ENCODE assay signal across 9 cellular contexts in genomic region chr17:17204041-17204591, GRCh38. TPM values are rescaled to one million over a fixed set of nuclear protein-coding genes. Genes with fewer than 3 reads are reported as not detected.
A peak's percentile ranks its signal among the peaks of the same experiment; 100 is the strongest.
DNase-seq lines count a peak whose midpoint lies in the region; FAIRE-seq and TF ChIP-seq lines count a peak whose summit lies in the region.
"Had no signal": no experiment of that assay in that cellular context is flagged by ENCODE, and none has a peak within 500 bp of the region (broad histone marks: within the 10 kb centered on the region; RNA-seq: fewer than 3 reads in every experiment).

No MANE protein-coding gene starts in this region.

- peaks cover 15% of the 10 kb centered on the region for H3K4me1 Mint-ChIP-seq in glutamatergic neuron (ENCODE audit: low read depth, unreplicated experiment)

- no peak for FAIRE-seq in frontal cortex (lab: Jason Lieb, UNC)
- no peak for FAIRE-seq in small intestine (lab: Jason Lieb, UNC)

- H3K4me1 ChIP-seq in rectal smooth muscle tissue (ENCODE audit: control insufficient read depth, insufficient read depth, low read length) (peaks cover 42% of the 10 kb centered on the region), small intestine (ENCODE audit: control insufficient read depth in 2 of 2, insufficient read depth in 1 of 2, low read depth in 1 of 2, low read length in 1 of 2) (peaks cover 0 to 4% of the 10 kb centered on the region in 2 donors), GM23248 (ENCODE audit: insufficient read depth) (0 out of 2 replicates have a peak, but pooled peaks cover 12% of the 10 kb centered on the region)

- H3K4me3 ChIP-seq in H7 (ENCODE audit: insufficient read depth, low read depth, low read length) = no peak overlapping the region
- H3K4me3 ChIP-seq in SU-DHL-6 (ENCODE audit: insufficient read depth, low read length, poor library complexity, severe bottlenecking) = no peak overlapping the region
- peak overlapping the region; percentile 85 for H3K4me3 ChIP-seq in rectal smooth muscle tissue (ENCODE audit: low read length)
- H3K4me3 ChIP-seq in small intestine (ENCODE audit: low read depth in 1 of 2, low read length in 2 of 2) = no peak overlapping the region
- H3K4me3 ChIP-seq in GM23248 = no peak overlapping the region

- in situ Hi-C loops in GM23248 (cut with MboI) = no loop called here

- H3K27me3 Mint-ChIP-seq in glutamatergic neuron (ENCODE audit: unreplicated experiment) = peaks cover 2% of the 10 kb centered on the region

- H3K4me2 ChIP-seq in SU-DHL-6 (ENCODE audit: low read depth, low read length, poor library complexity, severe bottlenecking) (peak overlapping the region; percentile 55), GM23248 (ENCODE audit: unreplicated experiment) (no peak overlapping the region)

- no peaks in the 10 kb centered on the region for H3K36me3 Mint-ChIP-seq in glutamatergic neuron (ENCODE audit: unreplicated experiment)

- H4K20me1 ChIP-seq in SU-DHL-6 (ENCODE audit: low read depth, low read length) (no peaks in the 10 kb centered on the region), GM23248 (ENCODE audit: insufficient read depth) (no peaks in the 10 kb centered on the region)

- peaks cover 16% of the 10 kb centered on the region; the same call in 1 of the 2 replicates for H3F3A ChIP-seq in SU-DHL-6 (ENCODE audit: insufficient read depth)
- H3F3A ChIP-seq in GM23248 (ENCODE audit: insufficient read depth) = peaks cover 15% of the 10 kb centered on the region

- 71 to 82% (median 79%) methylated on average over 15 of the region's 15 CpGs for WGBS in small intestine, 3 donors
- 85 to 87% methylated on average over 15 of the region's 15 CpGs for WGBS in GM23248 (ENCODE audit: low coverage in 1 of 2, low lambda C conversion rate in 2 of 2, missing lambda C conversion rate in 2 of 2), 2 experiments

- H2AFZ ChIP-seq in SU-DHL-6 (ENCODE audit: low read depth, low read length, severe bottlenecking) (no peak overlapping the region), GM23248 (no peak overlapping the region)

- H3K9ac ChIP-seq in SU-DHL-6 (ENCODE audit: low read length) (peak overlapping the region; percentile 68), rectal smooth muscle tissue (ENCODE audit: low read length) (no peak overlapping the region), GM23248 (no peak overlapping the region)

- H3K27ac Mint-ChIP-seq in glutamatergic neuron (ENCODE audit: unreplicated experiment) = no peak overlapping the region

- H3K9me3 ChIP-seq in SU-DHL-6 (ENCODE audit: insufficient read depth, low read length) (no peaks in the 10 kb centered on the region), small intestine (ENCODE audit: control insufficient read depth, low read depth) (no peaks in the 10 kb centered on the region), GM23248 (ENCODE audit: low read depth) (no peaks in the 10 kb centered on the region)

- H3K79me2 ChIP-seq in SU-DHL-6 (ENCODE audit: insufficient read depth, low read length) = peaks cover 22% of the 10 kb centered on the region
- no peaks in the 10 kb centered on the region for H3K79me2 ChIP-seq in GM23248 (ENCODE audit: insufficient read depth)

- TF ChIP-seq CTCF in SU-DHL-6 (IDR thresholded peaks at IDR 0.05; ENCODE audit: insufficient read depth, low read length, poor library complexity, severe bottlenecking) (no peak), glutamatergic neuron (IDR thresholded peaks at IDR 0.05; ENCODE audit: partially characterized antibody, unreplicated experiment) (no peak)

- H3K9me3 Mint-ChIP-seq in glutamatergic neuron (ENCODE audit: unreplicated experiment) = peaks cover 4% of the 10 kb centered on the region

- H3K27ac ChIP-seq in SU-DHL-6 (ENCODE audit: low read depth, low read length) (no peak overlapping the region), rectal smooth muscle tissue (ENCODE audit: low read depth, low read length) (peak overlapping the region; percentile 91), small intestine (ENCODE audit: low read depth in 1 of 2, low read length in 1 of 2) (no peak overlapping the region), GM23248 (no peak overlapping the region)

- peak; percentile 62 for DNase-seq in H7
- DNase-seq in frontal cortex (ENCODE audit: low spot score in 2 of 2) = peak; percentile 62 to 71
- DNase-seq in small intestine = no peak
- DNase-seq in glutamatergic neuron = no peak
- DNase-seq in GM23248 = no peak
- DNase-seq in NK-92 (lab: John Stamatoyannopoulos, UW; ENCODE audit: unreplicated experiment) = no peak
- DNase-seq: SHP77 had no signal

- H3K9me2 ChIP-seq in SU-DHL-6 (replicated peaks; ENCODE audit: insufficient read depth, low read length) = no peaks in the 10 kb centered on the region
- no peaks in the 10 kb centered on the region for H3K9me2 ChIP-seq in GM23248 (ENCODE audit: insufficient read depth)

- H3K27me3 ChIP-seq in H7 (ENCODE audit: control insufficient read depth, insufficient read depth, low read length) = no peaks in the 10 kb centered on the region
- no peaks in the 10 kb centered on the region for H3K27me3 ChIP-seq in SU-DHL-6 (ENCODE audit: low read length)
- H3K27me3 ChIP-seq in rectal smooth muscle tissue (ENCODE audit: control insufficient read depth, insufficient read depth, low read length) = no peaks in the 10 kb centered on the region
- H3K27me3 ChIP-seq in small intestine (ENCODE audit: control insufficient read depth in 2 of 2, insufficient read depth in 2 of 2, low read length in 2 of 2) = no peaks in the 10 kb centered on the region
- no peaks in the 10 kb centered on the region for H3K27me3 ChIP-seq in GM23248 (replicated peaks; ENCODE audit: insufficient read depth)

- no peak overlapping the region for H3K4me3 Mint-ChIP-seq in glutamatergic neuron (ENCODE audit: unreplicated experiment)

- H3K36me3 ChIP-seq in H7 (replicated peaks; ENCODE audit: control insufficient read depth, insufficient read depth, low read length) (no peaks in the 10 kb centered on the region; the same call in 1 of the 2 replicates), SU-DHL-6 (ENCODE audit: low read length) (no peaks in the 10 kb centered on the region), rectal smooth muscle tissue (ENCODE audit: control insufficient read depth, insufficient read depth, low read length) (no peaks in the 10 kb centered on the region), small intestine (ENCODE audit: control insufficient read depth in 2 of 2, insufficient read depth in 2 of 2, low read length in 2 of 2) (no peaks in the 10 kb centered on the region), GM23248 (ENCODE audit: low read depth) (no peaks in the 10 kb centered on the region)

RNA-seq across cellular contexts. Expression of gene PLD6, which starts 2.0 kb away (rescaled TPM):
- total RNA-seq in H7 (2014; rRNA removed; shearing (Covaris generic)) = 0.17 TPM in 1 of 2 replicates, not detected in the other
- total RNA-seq in frontal cortex (8.6 TPM), glutamatergic neuron (ENCODE audit: unreplicated experiment) (1.1 TPM)
- polyA plus RNA-seq in small intestine (1 to 10 TPM; 1.4 to 1.8 (median 1.5) TPM), GM23248 (2016; fragmentation: Nextera tagmentation; extraction: Ambion mirVana) (0.85 and 1.0 TPM in 2 replicates)
- total RNA-seq in GM23248 (2014; rRNA removed; shearing (Covaris generic)) = 0.65 and 2.0 TPM in 2 replicates

RNA-seq across cellular contexts. Expression of gene FLCN, which starts 32.9 kb away (rescaled TPM):
- total RNA-seq in H7 (2014; rRNA removed; shearing (Covaris generic)) = 36.4 and 42.9 TPM in 2 replicates
- total RNA-seq in frontal cortex = 31.4 TPM
- 10 to 100 TPM; 17.5 to 38.4 (median 37.3) TPM for polyA plus RNA-seq in small intestine
- 131 TPM for total RNA-seq in glutamatergic neuron (ENCODE audit: unreplicated experiment)
- 12.0 and 21.5 TPM in 2 replicates for total RNA-seq in GM23248 (2014; rRNA removed; shearing (Covaris generic))
- polyA plus RNA-seq in GM23248 (2016; fragmentation: Nextera tagmentation; extraction: Ambion mirVana) = 7.3 and 10.0 TPM in 2 replicates

Comparison
In these comparisons a context has a peak if more than half of its experiments do, and no peak if none do; other contexts are left out.
1. DNase-seq: peak in H7 (single experiment) and frontal cortex (2 of 2); none in small intestine (single experiment), glutamatergic neuron (single experiment), GM23248 (single experiment) and NK-92 (single experiment).